16 cellular contexts compared by ENCODE assay signal in genomic region chr2:58853420-58853819, GRCh38.
"Had no signal": no experiment of that assay in that cellular context is flagged by ENCODE, and none has a peak within 500 bp of the region (broad histone marks: within the 10 kb centered on the region; RNA-seq: fewer than 3 reads in every experiment).

No MANE protein-coding gene starts in this region.

- H3K27me3 ChIP-seq: adrenal gland, cardiac muscle cell, hepatocyte, sigmoid colon, spleen, upper lobe of left lung had no signal

- H3K36me3 ChIP-seq: adrenal gland, cardiac muscle cell, lower lobe of right lung, sigmoid colon, spleen, thoracic aorta, upper lobe of left lung had no signal

- H3K4me3 ChIP-seq: adrenal gland, cardiac muscle cell, hepatocyte, lower lobe of right lung, sigmoid colon, spleen, thoracic aorta, upper lobe of left lung had no signal

- H3K9me3 ChIP-seq: adrenal gland, sigmoid colon, thoracic aorta had no signal

- H3K4me2 ChIP-seq: hepatocyte had no signal

- H3K27ac ChIP-seq: adrenal gland, cardiac muscle cell, hepatocyte, lower lobe of right lung, sigmoid colon, spleen, thoracic aorta, upper lobe of left lung, VCaP had no signal

- H3K4me1 ChIP-seq: adrenal gland, lower lobe of right lung, spleen, upper lobe of left lung had no signal

- H3K79me2 ChIP-seq: hepatocyte had no signal

- H2AFZ ChIP-seq: hepatocyte had no signal

- DNase-seq: activated CD4-positive, alpha-beta T cell treated with anti-CD3 and anti-CD28 coated beads for 1 hour; activated gamma-delta T cell treated with Interleukin-2 at 50 U/mL for 16 hours; activated T-cell treated with anti-CD3 and anti-CD28 coated beads, Interleukin-2, amount 50 U/mL, for 72 hours; adrenal gland; dermis blood vessel endothelial cell; effector memory CD4-positive, alpha-beta T cell; lower lobe of right lung; sigmoid colon; spleen; stimulated activated CD4-positive, alpha-beta T cell treated with anti-CD3 and anti-CD28 coated beads, Interleukin-4, amount 100 ng/mL, for 4 hours; T-helper 17 cell; upper lobe of left lung had no signal
